In the genomic region with DNA sequence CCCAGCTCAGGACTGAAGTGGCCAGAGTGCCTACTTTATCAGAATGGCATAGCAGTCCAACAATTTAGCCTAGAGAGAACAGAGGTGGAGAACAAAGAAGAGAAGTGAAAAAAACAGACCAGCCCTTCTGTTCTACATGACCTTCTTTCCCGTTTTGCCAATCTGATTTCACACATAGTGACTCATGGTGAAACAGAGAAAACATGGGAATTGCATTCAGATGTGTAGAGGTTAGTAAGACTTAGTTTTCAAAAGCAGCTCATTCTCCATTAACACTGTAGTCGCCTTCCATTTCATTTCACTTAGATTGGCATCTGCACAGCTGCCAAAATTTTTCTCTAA, we compare ENCODE assay signal across 8 cellular contexts. TPM values are rescaled to one million over a fixed set of nuclear protein-coding genes. Genes with fewer than 3 reads are reported as not detected.
DNase-seq lines count a peak whose midpoint lies in the region; ATAC-seq and TF ChIP-seq lines count a peak whose summit lies in the region.

No MANE protein-coding gene starts in this region.

- CTCF ChIA-PET in activated CD8-positive, alpha-beta T cell treated with anti-CD3 and anti-CD28 coated beads, Interleukin-2, amount 10 ng/mL, durations not matched to agents 7 days and 5 days (lab: Charles Lee) = interaction anchor here (0.9 to 1.7 kb wide), 8 partner anchors 12 to 71 kb away, joined by 3 to 9 read pairs (median 4); a partner anchor contains a TSS

- H3K4me2 ChIP-seq in BLaER1 treated with 17β-estradiol and CSF1 and Interleukin-3, amounts not matched to agents 10 nM and 100 nM = peak overlapping the region; percentile 74 to 99 (median 94)

- POLR2A ChIA-PET in activated CD8-positive, alpha-beta T cell treated with anti-CD3 and anti-CD28 coated beads, Interleukin-2, amount 10 ng/mL, durations not matched to agents 7 days and 5 days (lab: Charles Lee) = interaction anchor here (1.1 to 8.7 kb wide), 5 partner anchors 10 to 36 kb away, joined by 3 to 83 read pairs (median 50); a partner anchor contains a TSS

- H3K27ac ChIP-seq in BLaER1 treated with 17β-estradiol and CSF1 and Interleukin-3, amounts not matched to agents 10 nM and 100 nM = peak overlapping the region; percentile 71 to 89 (median 86)

- no peak for ATAC-seq in activated CD8-positive, alpha-beta T cell treated with anti-CD3 and anti-CD28 coated beads, Interleukin-2, amount 10 ng/mL, durations not matched to agents 7 days and 5 days

- H3K4me3 Mint-ChIP-seq in activated CD8-positive, alpha-beta T cell treated with anti-CD3 and anti-CD28 coated beads, Interleukin-2, amount 10 ng/mL, durations not matched to agents 7 days and 5 days = peak overlapping the region; percentile 95
- peak overlapping the region; percentile 91 for H3K4me3 Mint-ChIP-seq in glutamatergic neuron (ENCODE audit: unreplicated experiment)

- H3K36me3 Mint-ChIP-seq in activated CD8-positive, alpha-beta T cell treated with anti-CD3 and anti-CD28 coated beads, Interleukin-2, amount 10 ng/mL, durations not matched to agents 7 days and 5 days (ENCODE audit: low read depth) = peaks cover 35% of the 10 kb centered on the region
- no peaks in the 10 kb centered on the region for H3K36me3 Mint-ChIP-seq in glutamatergic neuron (ENCODE audit: unreplicated experiment)

- peak overlapping the region; percentile 89 for H3K27ac Mint-ChIP-seq in activated CD8-positive, alpha-beta T cell treated with anti-CD3 and anti-CD28 coated beads, Interleukin-2, amount 10 ng/mL, durations not matched to agents 7 days and 5 days
- peak overlapping the region; percentile 89 for H3K27ac Mint-ChIP-seq in glutamatergic neuron (ENCODE audit: unreplicated experiment)

- no peaks in the 10 kb centered on the region for H3K27me3 Mint-ChIP-seq in activated CD8-positive, alpha-beta T cell treated with anti-CD3 and anti-CD28 coated beads, Interleukin-2, amount 10 ng/mL, durations not matched to agents 7 days and 5 days (ENCODE audit: low read depth)
- H3K27me3 Mint-ChIP-seq in glutamatergic neuron (ENCODE audit: unreplicated experiment) = peaks cover 2% of the 10 kb centered on the region

- no peaks in the 10 kb centered on the region for H3K9me3 ChIP-seq in BLaER1 treated with 17β-estradiol and CSF1 and Interleukin-3, amounts not matched to agents 10 nM and 100 nM (replicated peaks in 1 of 11)

- peaks cover 0 to 27% (median 0%) of the 10 kb centered on the region in 11 experiments; a peak in 6 of 22 replicates for H4K20me1 ChIP-seq in BLaER1 treated with 17β-estradiol and CSF1 and Interleukin-3, amounts not matched to agents 10 nM and 100 nM

- H3K27me3 ChIP-seq in BLaER1 treated with 17β-estradiol and CSF1 and Interleukin-3, amounts not matched to agents 10 nM and 100 nM = no peaks in the 10 kb centered on the region
- H3K27me3 ChIP-seq in H7 (ENCODE audit: control insufficient read depth, insufficient read depth, low read length) = no peaks in the 10 kb centered on the region

- peaks cover 0 to 13% (median 7%) of the 10 kb centered on the region in 11 experiments; a peak in 9 of 22 replicates for H3K36me3 ChIP-seq in BLaER1 treated with 17β-estradiol and CSF1 and Interleukin-3, amounts not matched to agents 10 nM and 100 nM
- no peaks in the 10 kb centered on the region for H3K36me3 ChIP-seq in H7 (replicated peaks; ENCODE audit: control insufficient read depth, insufficient read depth, low read length)

- peak overlapping the region; percentile 83 to 92 (median 89) for H3K9ac ChIP-seq in BLaER1 treated with 17β-estradiol and CSF1 and Interleukin-3, amounts not matched to agents 10 nM and 100 nM

- H3K4me1 Mint-ChIP-seq in activated CD8-positive, alpha-beta T cell treated with anti-CD3 and anti-CD28 coated beads, Interleukin-2, amount 10 ng/mL, durations not matched to agents 7 days and 5 days (ENCODE audit: low read depth) = peaks cover 55% of the 10 kb centered on the region
- peaks cover 22% of the 10 kb centered on the region for H3K4me1 Mint-ChIP-seq in glutamatergic neuron (ENCODE audit: low read depth, unreplicated experiment)

- H3K9me3 Mint-ChIP-seq in activated CD8-positive, alpha-beta T cell treated with anti-CD3 and anti-CD28 coated beads, Interleukin-2, amount 10 ng/mL, durations not matched to agents 7 days and 5 days (ENCODE audit: insufficient read depth) = no peaks in the 10 kb centered on the region
- peaks cover 3% of the 10 kb centered on the region for H3K9me3 Mint-ChIP-seq in glutamatergic neuron (ENCODE audit: unreplicated experiment)

- TF ChIP-seq CTCF in HFF-Myc (IDR thresholded peaks at IDR 0.05; ENCODE audit: low read depth, low read length, missing control alignments) = no peak
- no peak for TF ChIP-seq CTCF in glutamatergic neuron (IDR thresholded peaks at IDR 0.05; ENCODE audit: partially characterized antibody, unreplicated experiment)

- no peak for DNase-seq in HFF-Myc (ENCODE audit: extremely low read depth, low read depth)
- no peak for DNase-seq in activated CD8-positive, alpha-beta T cell treated with anti-CD3 and anti-CD28 coated beads, Interleukin-2, amount 10 ng/mL, durations not matched to agents 7 days and 5 days
- DNase-seq in glutamatergic neuron = no peak
- peak; percentile 96 for DNase-seq in renal cortical epithelial cell (ENCODE audit: low read depth)
- no peak for DNase-seq in H7
- DNase-seq in NCI-H524 (lab: John Stamatoyannopoulos, UW) = no peak
- no peak for DNase-seq in activated effector memory CD4-positive, alpha-beta T cell treated with Interleukin-2 at 50 U/mL for 16 hours

- peaks cover 65 to 83% (median 74%) of the 10 kb centered on the region in 10 experiments for H3K4me1 ChIP-seq in BLaER1 treated with 17β-estradiol and CSF1 and Interleukin-3, amounts not matched to agents 10 nM and 100 nM

- peak overlapping the region; percentile 82 to 96 (median 92) for H3K4me3 ChIP-seq in BLaER1 treated with 17β-estradiol and CSF1 and Interleukin-3, amounts not matched to agents 10 nM and 100 nM
- peak overlapping the region; percentile 79 for H3K4me3 ChIP-seq in HFF-Myc (replicated peaks; ENCODE audit: low read depth, low read length)
- H3K4me3 ChIP-seq in H7 (ENCODE audit: insufficient read depth, low read depth, low read length) = no peak overlapping the region

RNA-seq across cellular contexts. Expression of a gene that starts 0.4 kb away (rescaled TPM):
- total RNA-seq in activated CD8-positive, alpha-beta T cell treated with anti-CD3 and anti-CD28 coated beads, Interleukin-2, amount 10 ng/mL, durations not matched to agents 7 days and 5 days = 100 to 1,000 TPM; 148 to 153 TPM
- 74.0 TPM for total RNA-seq in glutamatergic neuron (ENCODE audit: unreplicated experiment)
- 160 and 196 TPM in 2 replicates for total RNA-seq in renal cortical epithelial cell
- total RNA-seq in H7 (2014; rRNA removed; shearing (Covaris generic)) = 19.0 and 20.9 TPM in 2 replicates

RNA-seq across cellular contexts. Expression of a gene that starts 4.1 kb away (rescaled TPM):
- 100 to 1,000 TPM in 1 of 2 experiments, 10 to 100 TPM in 1; 95.5 to 101 TPM for total RNA-seq in activated CD8-positive, alpha-beta T cell treated with anti-CD3 and anti-CD28 coated beads, Interleukin-2, amount 10 ng/mL, durations not matched to agents 7 days and 5 days
- 68.6 TPM for total RNA-seq in glutamatergic neuron (ENCODE audit: unreplicated experiment)
- total RNA-seq in renal cortical epithelial cell = 81.3 and 120 TPM in 2 replicates
- 81.2 and 94.7 TPM in 2 replicates for total RNA-seq in H7 (2014; rRNA removed; shearing (Covaris generic))

RNA-seq across cellular contexts. Expression of a gene that starts 32.2 kb away (rescaled TPM):
- total RNA-seq in activated CD8-positive, alpha-beta T cell treated with anti-CD3 and anti-CD28 coated beads, Interleukin-2, amount 10 ng/mL, durations not matched to agents 7 days and 5 days = 10 to 100 TPM; 47.5 to 49.3 TPM
- 18.8 TPM for total RNA-seq in glutamatergic neuron (ENCODE audit: unreplicated experiment)
- 23.8 and 55.6 TPM in 2 replicates for total RNA-seq in renal cortical epithelial cell
- total RNA-seq in H7 (2014; rRNA removed; shearing (Covaris generic)) = 8.9 and 15.3 TPM in 2 replicates

RNA-seq across cellular contexts. Expression of a gene that starts 38.1 kb away (rescaled TPM):
- total RNA-seq in activated CD8-positive, alpha-beta T cell treated with anti-CD3 and anti-CD28 coated beads, Interleukin-2, amount 10 ng/mL, durations not matched to agents 7 days and 5 days = not detected
- total RNA-seq in glutamatergic neuron (ENCODE audit: unreplicated experiment) (not detected), renal cortical epithelial cell (not detected in 2 replicates)
- total RNA-seq in H7 (2014; rRNA removed; shearing (Covaris generic)) = not detected in 2 replicates
